ENCODE assay signal across 8 cellular contexts in genomic region chr1:40315795-40316594, GRCh38. TPM values are rescaled to one million over a fixed set of nuclear protein-coding genes. Genes with fewer than 3 reads are reported as not detected.
A peak's percentile ranks its signal among the peaks of the same experiment; 100 is the strongest.
DNase-seq lines count a peak whose midpoint lies in the region; ATAC-seq and TF ChIP-seq lines count a peak whose summit lies in the region.

No MANE protein-coding gene starts in this region.

- H3K9me3 ChIP-seq in Caco-2 (no peaks in the 10 kb centered on the region), Karpas-422 (ENCODE audit: low read length) (no peaks in the 10 kb centered on the region), neuronal stem cell (replicated peaks in 1 of 2; ENCODE audit: control insufficient read depth in 2 of 2, insufficient read depth in 1 of 2, low read depth in 1 of 2, low read length in 2 of 2) (no peaks in the 10 kb centered on the region)

- H3K27me3 ChIP-seq in Caco-2 (replicated peaks; ENCODE audit: control insufficient read depth, insufficient read depth, low read length) = no peaks in the 10 kb centered on the region
- H3K27me3 ChIP-seq in Karpas-422 (ENCODE audit: low read length) = no peaks in the 10 kb centered on the region; the same call in 1 of the 2 replicates
- peaks cover 12 to 39% (median 24%) of the 10 kb centered on the region in 3 experiments for H3K27me3 ChIP-seq in neuronal stem cell (ENCODE audit: control insufficient read depth in 3 of 3, insufficient read depth in 3 of 3, low read depth in 1 of 3, low read length in 3 of 3)

- WGBS in neuronal stem cell (ENCODE audit: extremely low coverage in 2 of 2, insufficient read length in 2 of 2, insufficient replicate concordance in 1 of 2), 2 donors = no CpG with 5 or more reads among the region's 41 CpGs

- no peaks in the 10 kb centered on the region for H3K9me3 Mint-ChIP-seq in Caco-2 (ENCODE audit: unreplicated experiment)
- no peaks in the 10 kb centered on the region for H3K9me3 Mint-ChIP-seq in activated CD8-positive, alpha-beta memory T cell treated with anti-CD3 and anti-CD28 coated beads, Interleukin-2, amount 10 ng/mL, durations not matched to agents 7 days and 5 days (ENCODE audit: low read depth)

- H3K79me1 ChIP-seq in neuronal stem cell (ENCODE audit: low read depth, low read length) = peaks cover 1% of the 10 kb centered on the region

- H3K79me2 ChIP-seq in Karpas-422 (ENCODE audit: low read length) = no peaks in the 10 kb centered on the region

- peak overlapping the region; percentile 46 for H3K4me3 Mint-ChIP-seq in Caco-2 (ENCODE audit: unreplicated experiment)
- peak overlapping the region; percentile 74 for H3K4me3 Mint-ChIP-seq in activated CD8-positive, alpha-beta memory T cell treated with anti-CD3 and anti-CD28 coated beads, Interleukin-2, amount 10 ng/mL, durations not matched to agents 7 days and 5 days

- peak overlapping the region; percentile 69 for H4K91ac ChIP-seq in neuronal stem cell (ENCODE audit: low read depth, low read length, poor library complexity)

- H2BK12ac ChIP-seq in neuronal stem cell (ENCODE audit: low read length) = no peak overlapping the region

- H3K27ac ChIP-seq in Karpas-422 (ENCODE audit: low read length) (no peak overlapping the region), neuronal stem cell (replicated peaks; ENCODE audit: low read length) (no peak overlapping the region)

- H3K27me3 Mint-ChIP-seq in Caco-2 (ENCODE audit: insufficient read depth, unreplicated experiment) = no peaks in the 10 kb centered on the region
- peaks cover 25% of the 10 kb centered on the region for H3K27me3 Mint-ChIP-seq in activated CD8-positive, alpha-beta memory T cell treated with anti-CD3 and anti-CD28 coated beads, Interleukin-2, amount 10 ng/mL, durations not matched to agents 7 days and 5 days

- DNase-seq in Caco-2 = no peak
- DNase-seq in Karpas-422 = peak; percentile 56
- no peak for DNase-seq in activated CD8-positive, alpha-beta memory T cell treated with anti-CD3 and anti-CD28 coated beads, Interleukin-2, amount 10 ng/mL, durations not matched to agents 7 days and 5 days
- DNase-seq in fibroblast of villous mesenchyme (ENCODE audit: low read depth) = peak; percentile 9
- DNase-seq in neuronal stem cell (ENCODE audit: low spot score) = peak; percentile 48
- no peak for DNase-seq in kidney tubule cell (ENCODE audit: low spot score)
- no peak for DNase-seq in NCI-H774 (lab: John Stamatoyannopoulos, UW)

- TF ChIP-seq CTCF in Caco-2 (IDR thresholded peaks at IDR 0.05; ENCODE audit: insufficient read depth in 1 of 2, low read depth in 1 of 2, low read length in 1 of 2, severe bottlenecking in 1 of 2, unreplicated experiment in 1 of 2) (no peak), fibroblast of villous mesenchyme (IDR thresholded peaks at IDR 0.05; ENCODE audit: insufficient read depth, low read depth, low read length) (no peak)

- H3K14ac ChIP-seq in neuronal stem cell (ENCODE audit: low read length) = no peak overlapping the region

- CTCF ChIA-PET in Caco-2 (lab: Charles Lee) = interaction anchor here (1.2 kb wide), 1 partner anchor 23 kb away, joined by 6 read pairs; no protein-coding TSS in a partner anchor
- CTCF ChIA-PET in activated CD8-positive, alpha-beta memory T cell treated with anti-CD3 and anti-CD28 coated beads, Interleukin-2, amount 10 ng/mL, durations not matched to agents 7 days and 5 days (lab: Charles Lee) = interaction anchor here (0.7 to 9.3 kb wide), 45 partner anchors 11 to 644 kb away, joined by 3 to 106 read pairs (median 5); partner anchors contain the start of genes NT5C1A, PPT1, RLF and SMAP2

- H3K4me1 Mint-ChIP-seq in Caco-2 (ENCODE audit: low read depth, unreplicated experiment) = no peaks in the 10 kb centered on the region
- H3K4me1 Mint-ChIP-seq in activated CD8-positive, alpha-beta memory T cell treated with anti-CD3 and anti-CD28 coated beads, Interleukin-2, amount 10 ng/mL, durations not matched to agents 7 days and 5 days = peaks cover 42% of the 10 kb centered on the region

- peak overlapping the region; percentile 91 for H2AK5ac ChIP-seq in neuronal stem cell (ENCODE audit: low read depth, low read length)

- no peak overlapping the region for H3K27ac Mint-ChIP-seq in Caco-2 (ENCODE audit: unreplicated experiment)
- peak overlapping the region; percentile 31 for H3K27ac Mint-ChIP-seq in activated CD8-positive, alpha-beta memory T cell treated with anti-CD3 and anti-CD28 coated beads, Interleukin-2, amount 10 ng/mL, durations not matched to agents 7 days and 5 days

- BruUV-seq in Caco-2 (replicated peaks; lab: Mats Ljungman, UMichigan) = no TSS peak

- H3K4me2 ChIP-seq in Karpas-422 (ENCODE audit: low read depth, low read length, poor library complexity, severe bottlenecking) (peak overlapping the region; percentile 78), neuronal stem cell (ENCODE audit: insufficient read depth, low read length, poor library complexity, severe bottlenecking) (peak overlapping the region; percentile 87)

- H3K36me3 Mint-ChIP-seq in Caco-2 (ENCODE audit: insufficient read depth, unreplicated experiment) = no peaks in the 10 kb centered on the region
- peaks cover 1% of the 10 kb centered on the region for H3K36me3 Mint-ChIP-seq in activated CD8-positive, alpha-beta memory T cell treated with anti-CD3 and anti-CD28 coated beads, Interleukin-2, amount 10 ng/mL, durations not matched to agents 7 days and 5 days

- H3K9me2 ChIP-seq in Karpas-422 (replicated peaks; ENCODE audit: insufficient read depth, low read length) = no peaks in the 10 kb centered on the region

- peak overlapping the region; percentile 90 for H2BK15ac ChIP-seq in neuronal stem cell (ENCODE audit: low read length)

- H3K4me3 ChIP-seq in Caco-2 (ENCODE audit: low read depth, low read length) (peak overlapping the region; percentile 41), Karpas-422 (ENCODE audit: low read length) (peak overlapping the region; percentile 70), fibroblast of villous mesenchyme (ENCODE audit: low read depth, low read length) (peak overlapping the region; percentile 46), neuronal stem cell (ENCODE audit: low read length in 2 of 2) (peak overlapping the region; percentile 64 to 87)

- H2BK120ac ChIP-seq in neuronal stem cell (ENCODE audit: low read depth, low read length) = peak overlapping the region; percentile 13

- intact Hi-C loops in Caco-2 (cut with micrococcal nuclease; ENCODE audit: unreplicated experiment) = loop anchor here (10.0 kb wide), 1 partner anchor 61 kb away; the partner anchor contains the start of gene ZMPSTE24

- peak; percentile 20 for ATAC-seq in activated CD8-positive, alpha-beta memory T cell treated with anti-CD3 and anti-CD28 coated beads, Interleukin-2, amount 10 ng/mL, durations not matched to agents 7 days and 5 days
- ATAC-seq in GM21423 (IDR thresholded peaks at IDR 0.05; ENCODE audit: unreplicated experiment) = no peak

- no peaks in the 10 kb centered on the region for H3K4me1 ChIP-seq in Caco-2
- peaks cover 57% of the 10 kb centered on the region for H3K4me1 ChIP-seq in Karpas-422 (ENCODE audit: low read length)
- peaks cover 12 to 21% of the 10 kb centered on the region in 2 donors for H3K4me1 ChIP-seq in neuronal stem cell (ENCODE audit: control insufficient read depth in 2 of 2, insufficient read depth in 1 of 2, low read depth in 1 of 2, low read length in 2 of 2)

- H3K23ac ChIP-seq in neuronal stem cell (ENCODE audit: low read depth, low read length, poor library complexity) = peak overlapping the region; percentile 59

- H2AFZ ChIP-seq in Karpas-422 (ENCODE audit: low read length) (peak overlapping the region; percentile 72), neuronal stem cell (ENCODE audit: low read length) (peak overlapping the region; percentile 97)

- H3K9ac ChIP-seq in Karpas-422 (ENCODE audit: low read length) (peak overlapping the region; percentile 62), neuronal stem cell (ENCODE audit: low read depth, low read length, poor library complexity) (peak overlapping the region; percentile 82)

- H2BK5ac ChIP-seq in neuronal stem cell (ENCODE audit: low read length) = peak overlapping the region; percentile 96

- H3K18ac ChIP-seq in neuronal stem cell (ENCODE audit: low read length) = peak overlapping the region; percentile 80

- no peaks in the 10 kb centered on the region for H4K20me1 ChIP-seq in Karpas-422 (ENCODE audit: insufficient read depth, low read depth, low read length)

- POLR2A ChIA-PET in Caco-2 (lab: Charles Lee) = no interaction called here

- no peak overlapping the region for H4K8ac ChIP-seq in neuronal stem cell (ENCODE audit: low read depth, low read length)

- H3K4ac ChIP-seq in neuronal stem cell (ENCODE audit: low read length) = no peak overlapping the region

- H3K36me3 ChIP-seq in Caco-2 (ENCODE audit: control insufficient read depth, insufficient read depth, low read length) (no peaks in the 10 kb centered on the region), Karpas-422 (ENCODE audit: insufficient read depth, low read length) (no peaks in the 10 kb centered on the region), neuronal stem cell (replicated peaks in 1 of 2; ENCODE audit: control insufficient read depth in 2 of 2, insufficient read depth in 2 of 2, low read length in 2 of 2) (no peaks in the 10 kb centered on the region)

RNA-seq across cellular contexts. Expression of gene COL9A2, which starts 1.1 kb away (rescaled TPM):
- 0.23 and 0.39 TPM in 2 replicates for total RNA-seq in Caco-2 (2022)
- 7.9 and 28.2 TPM in 2 replicates for total RNA-seq in Karpas-422 (2014; rRNA removed; shearing (Covaris generic); ENCODE audit: low replicate concordance)
- 10 to 100 TPM in 1 of 2 experiments, 1 to 10 TPM in 1; 8.3 to 12.4 TPM for total RNA-seq in activated CD8-positive, alpha-beta memory T cell treated with anti-CD3 and anti-CD28 coated beads, Interleukin-2, amount 10 ng/mL, durations not matched to agents 7 days and 5 days
- total RNA-seq in fibroblast of villous mesenchyme = 0.86 and 1.3 TPM in 2 replicates
- polyA plus RNA-seq in neuronal stem cell (2013, experiment 1 of 2) = 18.6 TPM
- polyA plus RNA-seq in neuronal stem cell (2013, experiment 2 of 2) = 18.6 TPM

RNA-seq across cellular contexts. Expression of gene SMAP2, which starts 57.5 kb away (rescaled TPM):
- total RNA-seq in Caco-2 (2022) (6.8 and 7.5 TPM in 2 replicates), fibroblast of villous mesenchyme (15.8 and 19.4 TPM in 2 replicates)
- total RNA-seq in Karpas-422 (2014; rRNA removed; shearing (Covaris generic); ENCODE audit: low replicate concordance) = 33.6 and 37.5 TPM in 2 replicates
- 100 to 1,000 TPM; 116 to 145 TPM for total RNA-seq in activated CD8-positive, alpha-beta memory T cell treated with anti-CD3 and anti-CD28 coated beads, Interleukin-2, amount 10 ng/mL, durations not matched to agents 7 days and 5 days
- 12.8 TPM for polyA plus RNA-seq in neuronal stem cell (2013, experiment 1 of 2)
- polyA plus RNA-seq in neuronal stem cell (2013, experiment 2 of 2) = 12.4 TPM

RNA-seq across cellular contexts. Expression of gene ZMPSTE24, which starts 58.0 kb away (rescaled TPM):
- total RNA-seq in Caco-2 (2022) (37.9 and 39.9 TPM in 2 replicates), fibroblast of villous mesenchyme (74.4 and 110 TPM in 2 replicates)
- 22.0 and 50.9 TPM in 2 replicates for total RNA-seq in Karpas-422 (2014; rRNA removed; shearing (Covaris generic); ENCODE audit: low replicate concordance)
- total RNA-seq in activated CD8-positive, alpha-beta memory T cell treated with anti-CD3 and anti-CD28 coated beads, Interleukin-2, amount 10 ng/mL, durations not matched to agents 7 days and 5 days = 10 to 100 TPM; 23.3 to 41.1 TPM
- 16.6 TPM for polyA plus RNA-seq in neuronal stem cell (2013, experiment 1 of 2)
- 17.6 TPM for polyA plus RNA-seq in neuronal stem cell (2013, experiment 2 of 2)

Comparison
In these comparisons a context has a peak if more than half of its experiments do, and no peak if none do; other contexts are left out.
1. DNase-seq: peak in Karpas-422 (single experiment), fibroblast of villous mesenchyme (single experiment) and neuronal stem cell (single experiment); none in Caco-2 (0 of 2), activated CD8-positive, alpha-beta memory T cell treated with anti-CD3 and anti-CD28 coated beads, Interleukin-2, amount 10 ng/mL, durations not matched to agents 7 days and 5 days (single experiment), kidney tubule cell (single experiment) and NCI-H774 (single experiment).
2. Peak in every context shown above with its lines, with median percentiles within 50 percentile points of each other: H3K4me3 ChIP-seq.